Comparison of ENCODE assay signal across 2 cellular contexts in genomic region chr16:15388060-15388459, GRCh38. TPM values are rescaled to one million over a fixed set of nuclear protein-coding genes. Genes with fewer than 3 reads are reported as not detected.
"Had no signal": no experiment of that assay in that cellular context is flagged by ENCODE, and none has a peak within 500 bp of the region (broad histone marks: within the 10 kb centered on the region; RNA-seq: fewer than 3 reads in every experiment).

No MANE protein-coding gene starts in this region.

RNA-seq across cellular contexts. Expression of gene MPV17L, which starts 7.5 kb away (rescaled TPM):
- total RNA-seq: myocyte had no signal

RNA-seq across cellular contexts. Expression of gene NPIPA5, which starts 10.0 kb away (rescaled TPM):
- total RNA-seq: hepatocyte had no signal
